ENCODE assay signal across 13 cellular contexts in genomic region chr18:38752430-38752829, GRCh38.
DNase-seq lines count a peak whose midpoint lies in the region; ATAC-seq, FAIRE-seq and TF ChIP-seq lines count a peak whose summit lies in the region.
"Had no signal": no experiment of that assay in that cellular context is flagged by ENCODE, and none has a peak within 500 bp of the region (broad histone marks: within the 10 kb centered on the region; RNA-seq: fewer than 3 reads in every experiment).

No MANE protein-coding gene starts in this region.

- TF ChIP-seq CTCF in keratinocyte (optimal IDR thresholded peaks at IDR 0.05 in 1 of 3, IDR thresholded peaks at IDR 0.05 in 1 of 3, conservative IDR thresholded peaks at IDR 0.05 in 1 of 3; ENCODE audit: extremely low read depth in 1 of 3, insufficient read depth in 2 of 3, low read length in 3 of 3) = no peak

- H3K9ac ChIP-seq in keratinocyte (ENCODE audit: control insufficient read depth, extremely low read depth, insufficient read depth, low read length) = no peak overlapping the region

- no peaks in the 10 kb centered on the region for H3K27me3 ChIP-seq in keratinocyte (ENCODE audit: control insufficient read depth, extremely low read depth, insufficient read depth, low read length)
- H3K27me3 ChIP-seq: right lobe of liver, SJSA1, uterus had no signal

- no peak overlapping the region for H3K27ac ChIP-seq in keratinocyte (ENCODE audit: control insufficient read depth, insufficient read depth, low read length)
- H3K27ac ChIP-seq: right lobe of liver, SJSA1, uterus had no signal

- dilution Hi-C loops in keratinocyte (cut with MboI; ENCODE audit: extremely low pct_ligation_motif_present, low sequenced_read_pairs) = no loop called here

- H3K36me3 ChIP-seq in keratinocyte (ENCODE audit: control insufficient read depth in 2 of 2, extremely low read depth in 1 of 2, insufficient read depth in 2 of 2, low read length in 2 of 2) = no peaks in the 10 kb centered on the region
- H3K36me3 ChIP-seq: right lobe of liver, SJSA1, uterus had no signal

- no peaks in the 10 kb centered on the region for H4K20me1 ChIP-seq in keratinocyte (ENCODE audit: control insufficient read depth, extremely low read depth, insufficient read depth, low read length)

- peak overlapping the region; percentile 62 for H3K4me2 ChIP-seq in keratinocyte (ENCODE audit: control insufficient read depth, extremely low read depth, insufficient read depth, low read depth, low read length)

- DNase-seq in keratinocyte (ENCODE audit: low read depth, low spot score) (no peak), GM19240 (ENCODE audit: insufficient read length, low spot score) (no peak)
- DNase-seq in stimulated activated CD4-positive, alpha-beta T cell treated with anti-CD3 and anti-CD28 coated beads, Interleukin-4, amount 100 ng/mL, for 24 hours = no peak
- DNase-seq: activated gamma-delta T cell; mesendoderm; right lobe of liver; stimulated activated naive CD4-positive, alpha-beta T cell; uterus had no signal

- no peaks in the 10 kb centered on the region for H3K9me1 ChIP-seq in keratinocyte (ENCODE audit: control insufficient read depth, extremely low read depth, insufficient read depth, low read length)

- peak; percentile 82 for ATAC-seq in GM18858 (IDR thresholded peaks at IDR 0.05; ENCODE audit: unreplicated experiment)
- ATAC-seq in GM21529 (IDR thresholded peaks at IDR 0.05; ENCODE audit: unreplicated experiment) = peak; percentile 75
- peak; percentile 63 for ATAC-seq in HG03159 (IDR thresholded peaks at IDR 0.05; ENCODE audit: unreplicated experiment)
- no peak for ATAC-seq in GM19324 (IDR thresholded peaks at IDR 0.05; ENCODE audit: low FRiP score, unreplicated experiment)
- ATAC-seq: right lobe of liver had no signal

- peaks cover 24% of the 10 kb centered on the region for H3K4me1 ChIP-seq in keratinocyte (ENCODE audit: control insufficient read depth, extremely low read depth, insufficient read depth, low read length)
- H3K4me1 ChIP-seq: right lobe of liver, SJSA1, uterus had no signal

- no peak for FAIRE-seq in keratinocyte (lab: Jason Lieb, UNC)

- no peak overlapping the region for H2AFZ ChIP-seq in keratinocyte (ENCODE audit: control insufficient read depth, low read length)

- no peak overlapping the region for H3K4me3 ChIP-seq in keratinocyte (ENCODE audit: control insufficient read depth in 2 of 3, extremely low read depth in 1 of 3, insufficient read depth in 2 of 3, low read depth in 1 of 3, low read length in 3 of 3)
- H3K4me3 ChIP-seq: right lobe of liver, SJSA1, uterus had no signal

- H3K9me3 ChIP-seq in keratinocyte (ENCODE audit: control insufficient read depth, low read depth, low read length) = no peaks in the 10 kb centered on the region
- H3K9me3 ChIP-seq: right lobe of liver, uterus had no signal

- H3K79me2 ChIP-seq in keratinocyte (ENCODE audit: control insufficient read depth, insufficient read depth, low read length) = no peaks in the 10 kb centered on the region
